Comparison of ENCODE assay signal across 9 cellular contexts in genomic region chr9:105413486-105414068, GRCh38. TPM values are rescaled to one million over a fixed set of nuclear protein-coding genes. Genes with fewer than 3 reads are reported as not detected.
DNase-seq lines count a peak whose midpoint lies in the region; ATAC-seq and TF ChIP-seq lines count a peak whose summit lies in the region.
"Had no signal": no experiment of that assay in that cellular context is flagged by ENCODE, and none has a peak within 500 bp of the region (broad histone marks: within the 10 kb centered on the region; RNA-seq: fewer than 3 reads in every experiment).

No MANE protein-coding gene starts in this region.

- no peaks in the 10 kb centered on the region for H3K9me2 ChIP-seq in OCI-LY7 (ENCODE audit: insufficient read depth, low read length)

- no TSS peak for BruUV-seq in OCI-LY7 (replicated peaks; lab: Mats Ljungman, UMichigan)

- H3K79me2 ChIP-seq in OCI-LY7 (ENCODE audit: insufficient read depth, low read depth, low read length) (no peaks in the 10 kb centered on the region), fibroblast of lung (ENCODE audit: control insufficient read depth, insufficient read depth, low read length) (no peaks in the 10 kb centered on the region)

- H3K4me3 ChIP-seq in OCI-LY7 (ENCODE audit: low read depth, low read length, poor library complexity, severe bottlenecking) (no peak overlapping the region), fibroblast of lung (replicated peaks in 1 of 4; ENCODE audit: control extremely low read depth in 1 of 4, insufficient read depth in 1 of 4, low read depth in 3 of 4, low read length in 4 of 4) (no peak overlapping the region)
- H3K4me3 ChIP-seq: BLaER1 had no signal

- ATAC-seq in esophagus mucosa, result no peak

- no peaks in the 10 kb centered on the region for H3K27me3 ChIP-seq in fibroblast of lung (ENCODE audit: control insufficient read depth, insufficient read depth, low read length)
- H3K27me3 ChIP-seq: BLaER1 had no signal

- CTCF ChIA-PET in OCI-LY7 (lab: Charles Lee; ENCODE audit: unreplicated experiment), result no interaction called here

- DNase-seq in NCI-H146 (lab: John Stamatoyannopoulos, UW), result peak; percentile 0
- DNase-seq in NCI-H146 treated with DMSO at 0.1 percent for 48 hours (lab: John Stamatoyannopoulos, UW; ENCODE audit: unreplicated experiment), result no peak
- DNase-seq in OCI-LY7 (ENCODE audit: low spot score), result no peak
- peak; percentile 31 to 64 for DNase-seq in fibroblast of lung (ENCODE audit: low read depth in 2 of 2)
- DNase-seq in substantia nigra (lab: John Stamatoyannopoulos, UW), result peak in 4 of 49 donors; percentile 13 to 25 (median 22)
- no peak for DNase-seq in HPDE6-E6E7 (ENCODE audit: extremely low spot score)
- no peak for DNase-seq in NCI-H1694 treated with DMSO at 0.1 percent for 48 hours (lab: John Stamatoyannopoulos, UW)

- H3K4me1 ChIP-seq in OCI-LY7 (ENCODE audit: insufficient read depth, low read length, poor library complexity, severe bottlenecking) (peaks cover 4% of the 10 kb centered on the region), fibroblast of lung (ENCODE audit: control insufficient read depth, extremely low read depth, insufficient read depth, low read length) (no peaks in the 10 kb centered on the region)

- H2AFZ ChIP-seq in OCI-LY7 (ENCODE audit: low read length) (no peak overlapping the region), fibroblast of lung (ENCODE audit: low read length) (no peak overlapping the region)

- TF ChIP-seq CTCF in OCI-LY7 (conservative IDR thresholded peaks at IDR 0.05; ENCODE audit: low read length) (peak; percentile 38; the same call in 1 of the 2 replicates), fibroblast of lung (conservative IDR thresholded peaks at IDR 0.05 in 1 of 2, IDR thresholded peaks at IDR 0.05 in 1 of 2; ENCODE audit: low read depth in 1 of 2, low read length in 2 of 2) (peak; percentile 49 to 63)

- no peaks in the 10 kb centered on the region for H3K36me3 ChIP-seq in OCI-LY7 (ENCODE audit: insufficient read depth, low read length)
- H3K36me3 ChIP-seq in fibroblast of lung (ENCODE audit: control insufficient read depth, insufficient read depth, low read length), result no peaks in the 10 kb centered on the region
- H3K36me3 ChIP-seq: BLaER1 had no signal

- no peaks in the 10 kb centered on the region for H4K20me1 ChIP-seq in OCI-LY7 (ENCODE audit: insufficient read depth, low read length)
- H4K20me1 ChIP-seq in fibroblast of lung (ENCODE audit: control insufficient read depth, extremely low read depth, insufficient read depth, low read length), result no peaks in the 10 kb centered on the region
- H4K20me1 ChIP-seq: BLaER1 had no signal

- H3K27ac ChIP-seq in OCI-LY7 (ENCODE audit: low read depth, low read length, poor library complexity, severe bottlenecking) (no peak overlapping the region), fibroblast of lung (ENCODE audit: insufficient read depth, low read length) (no peak overlapping the region), substantia nigra (ENCODE audit: low read depth, low read length, poor library complexity, severe bottlenecking) (peak overlapping the region; percentile 44)
- H3K27ac ChIP-seq: BLaER1 had no signal

- intact Hi-C loops in OCI-LY7 (cut with micrococcal nuclease; ENCODE audit: unreplicated experiment), result loop anchor here (2.0 kb wide), 3 partner anchors 169 to 551 kb away; partner anchors contain the start of gene SLC44A1

- H3K9ac ChIP-seq in fibroblast of lung (ENCODE audit: insufficient read depth, low read length), result no peak overlapping the region
- H3K9ac ChIP-seq: BLaER1 had no signal

- no peaks in the 10 kb centered on the region for H3K9me3 ChIP-seq in OCI-LY7 (ENCODE audit: low read length)
- no peaks in the 10 kb centered on the region for H3K9me3 ChIP-seq in fibroblast of lung (ENCODE audit: control insufficient read depth, insufficient read depth, low read depth, low read length)

- POLR2A ChIA-PET in OCI-LY7 (lab: Charles Lee), result interaction anchor here (0.6 to 0.9 kb wide), 3 partner anchors 15 to 490 kb away, joined by 3 to 4 read pairs (median 3); no protein-coding TSS in a partner anchor

- H3K4me2 ChIP-seq in OCI-LY7 (ENCODE audit: low read length) (no peak overlapping the region), fibroblast of lung (ENCODE audit: extremely low read depth, insufficient read depth, low read length) (no peak overlapping the region)
- H3K4me2 ChIP-seq: BLaER1 had no signal

RNA-seq across cellular contexts. Expression of gene FSD1L, which starts 34.3 kb away (rescaled TPM):
- 3.1 and 4.4 TPM in 2 replicates for total RNA-seq in OCI-LY7 (2014; rRNA removed; shearing (Covaris generic))
- total RNA-seq in OCI-LY7 (2022) (7.9 and 8.5 TPM in 2 replicates), fibroblast of lung (3.6 and 6.1 TPM in 2 replicates), esophagus mucosa (2.3 TPM)
- 3.0 and 4.0 TPM in 2 replicates for polyA plus RNA-seq in fibroblast of lung
- 1.4 and 1.7 TPM in 2 replicates for polyA plus RNA-seq in fibroblast of lung (2012)
- not detected in 2 replicates for polyA minus RNA-seq in fibroblast of lung (ENCODE audit: low replicate concordance)

Comparison
In these comparisons a context has a peak if more than half of its experiments do, and no peak if none do; other contexts are left out.
1. DNase-seq: peak in NCI-H146 (single experiment) and fibroblast of lung (2 of 2); none in NCI-H146 treated with DMSO at 0.1 percent for 48 hours (single experiment), OCI-LY7 (single experiment), HPDE6-E6E7 (single experiment) and NCI-H1694 treated with DMSO at 0.1 percent for 48 hours (single experiment).